8 cellular contexts compared by ENCODE assay signal in the genomic region with DNA sequence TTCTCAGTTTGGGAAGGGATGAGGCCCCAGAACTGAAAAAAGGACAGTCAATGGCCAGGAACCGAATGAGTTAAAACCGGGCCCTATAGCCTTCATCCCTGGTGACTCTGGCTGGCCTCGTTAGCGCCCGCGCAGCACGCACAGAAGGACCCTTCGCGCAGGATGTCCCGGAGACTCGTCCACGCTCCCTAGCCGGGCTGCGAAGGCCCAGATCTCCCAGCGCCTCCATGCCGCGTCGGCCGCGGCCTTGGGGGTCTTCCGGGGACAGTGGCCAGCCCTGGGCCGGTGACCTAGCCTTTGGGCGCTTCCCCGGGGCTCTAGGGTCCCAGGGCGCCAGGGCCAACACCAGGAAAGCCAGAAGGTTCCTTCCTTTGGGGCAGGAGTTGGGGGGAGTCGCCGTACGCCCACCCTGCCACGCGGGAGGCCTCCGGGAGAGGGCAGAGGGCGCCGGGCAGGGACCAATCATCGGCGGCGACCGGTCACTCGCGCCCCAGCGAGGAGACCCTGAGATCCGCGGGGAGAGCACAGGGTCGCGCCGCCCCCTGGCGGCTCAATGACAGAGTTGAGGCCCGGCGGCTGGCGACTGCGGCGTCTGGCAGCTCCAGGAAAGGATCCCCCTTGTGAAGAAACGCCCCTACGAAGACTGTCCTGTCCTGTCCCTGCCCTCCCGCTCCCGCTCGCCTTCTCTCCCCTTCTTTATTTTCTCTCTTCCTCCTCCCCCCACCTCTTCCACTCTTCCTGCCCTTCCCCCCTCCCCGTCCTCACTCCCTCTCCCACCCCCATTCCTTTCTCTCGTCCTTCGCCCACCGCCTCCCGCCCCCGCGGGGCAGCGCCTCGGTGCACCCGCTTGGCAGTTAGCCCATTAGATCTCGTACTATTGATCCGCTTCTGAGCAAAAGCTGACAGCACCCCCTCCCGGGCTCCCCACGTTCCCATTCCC.
A peak's percentile ranks its signal among the peaks of the same experiment; 100 is the strongest.
DNase-seq lines count a peak whose midpoint lies in the region; ATAC-seq and TF ChIP-seq lines count a peak whose summit lies in the region.

No MANE protein-coding gene starts in this region.

- no peaks in the 10 kb centered on the region for H3K9me3 Mint-ChIP-seq in mesothelial cell of epicardium

- H3K27me3 Mint-ChIP-seq in mesothelial cell of epicardium (ENCODE audit: low read depth) = peaks cover 92% of the 10 kb centered on the region

- DNase-seq in NCI-H524 (lab: John Stamatoyannopoulos, UW) (peak; percentile 10 to 57), NCI-H524 treated with DMSO at 0.1 percent for 48 hours (lab: John Stamatoyannopoulos, UW) (no peak), NCI-H345 treated with DMSO at 0.1 percent for 48 hours (lab: John Stamatoyannopoulos, UW; ENCODE audit: unreplicated experiment) (peak; percentile 13), ecto neural progenitor cell (ENCODE audit: low spot score) (peak; percentile 93), mesothelial cell of epicardium (ENCODE audit: low spot score in 2 of 2, unreplicated experiment in 2 of 2) (peak; percentile 59 to 66)
- peak; percentile 56 to 63 for DNase-seq in activated CD4-positive, alpha-beta T cell treated with anti-CD3 and anti-CD28 coated beads, Interleukin-2, amount 50 U/mL, for 48 hours
- peak; percentile 14 to 17 for DNase-seq in stimulated activated CD8-positive, alpha-beta memory T cell treated with anti-CD3 and anti-CD28 coated beads, Interleukin-7, amount 100 ng/mL, for 1 hour (ENCODE audit: low read depth in 2 of 2)

- peak; percentile 86 for TF ChIP-seq CTCF in mesothelial cell of epicardium (IDR thresholded peaks at IDR 0.05; ENCODE audit: unreplicated experiment)

- no peak for ATAC-seq in HG02763 (IDR thresholded peaks at IDR 0.05; ENCODE audit: unreplicated experiment)

- H3K36me3 Mint-ChIP-seq in mesothelial cell of epicardium = no peaks in the 10 kb centered on the region

- peaks cover 10% of the 10 kb centered on the region for H3K4me1 Mint-ChIP-seq in mesothelial cell of epicardium

- peak overlapping the region; percentile 81 for H3K4me3 Mint-ChIP-seq in mesothelial cell of epicardium

- no peak overlapping the region for H3K27ac Mint-ChIP-seq in mesothelial cell of epicardium
